9 cellular contexts compared by ENCODE assay signal in genomic region chr7:105298439-105298894, GRCh38.
DNase-seq lines count a peak whose midpoint lies in the region; ATAC-seq and TF ChIP-seq lines count a peak whose summit lies in the region.
"Had no signal": no experiment of that assay in that cellular context is flagged by ENCODE, and none has a peak within 500 bp of the region (broad histone marks: within the 10 kb centered on the region; RNA-seq: fewer than 3 reads in every experiment).

No MANE protein-coding gene starts in this region.

- H3K23ac ChIP-seq in trophoblast cell (ENCODE audit: low read length) = no peak overlapping the region

- no peak overlapping the region for H3K9ac ChIP-seq in trophoblast cell (ENCODE audit: low read length)

- no peak overlapping the region for H4K12ac ChIP-seq in trophoblast cell (ENCODE audit: low read depth, low read length)

- H4K8ac ChIP-seq in trophoblast cell (ENCODE audit: low read depth, low read length) = no peak overlapping the region

- no peak overlapping the region for H3K27ac ChIP-seq in trophoblast cell (ENCODE audit: low read depth, low read length)

- peak; percentile 67 for DNase-seq in GM13976 (ENCODE audit: low spot score)
- DNase-seq in activated naive CD4-positive, alpha-beta T cell treated with anti-CD3 and anti-CD28 coated beads, Interleukin-2, amount 50 U/mL, for 72 hours (ENCODE audit: low spot score in 2 of 2) = no peak
- DNase-seq in NCI-H2227 (lab: John Stamatoyannopoulos, UW; ENCODE audit: unreplicated experiment) = no peak
- DNase-seq in trophoblast cell = no peak
- DNase-seq in SK-N-DZ (ENCODE audit: low spot score) = no peak
- no peak for DNase-seq in NCI-H82 treated with DMSO at 0.1 percent for 48 hours (lab: John Stamatoyannopoulos, UW; ENCODE audit: unreplicated experiment)

- no peaks in the 10 kb centered on the region for H3K9me3 ChIP-seq in trophoblast cell (ENCODE audit: insufficient read depth, low read depth, low read length)

- no peak overlapping the region for H3K18ac ChIP-seq in trophoblast cell (ENCODE audit: low read length)

- no peak overlapping the region for H3K14ac ChIP-seq in trophoblast cell (ENCODE audit: low read length)

- in situ Hi-C loops in GM13976 (cut with MboI; ENCODE audit: low sequenced_read_pairs, unreplicated experiment) = no loop called here

- TF ChIP-seq CTCF in GM13976 (IDR thresholded peaks at IDR 0.05; ENCODE audit: borderline replicate concordance, control extremely low read depth, extremely low read depth, insufficient read depth, missing control alignments) = no peak

- no peaks in the 10 kb centered on the region for H3K36me3 ChIP-seq in trophoblast cell (ENCODE audit: control insufficient read depth in 1 of 2, insufficient read depth in 2 of 2, low read length in 2 of 2)

- no peak overlapping the region for H3K4ac ChIP-seq in trophoblast cell (ENCODE audit: low read depth, low read length)

- H3K9me3 Mint-ChIP-seq in activated naive CD4-positive, alpha-beta T cell treated with anti-CD3 and anti-CD28 coated beads, Interleukin-2, amount 50 U/mL, for 72 hours = no peaks in the 10 kb centered on the region
- H3K9me3 Mint-ChIP-seq: neural crest cell had no signal

- H2BK5ac ChIP-seq in trophoblast cell (ENCODE audit: low read depth, low read length, poor library complexity) = no peak overlapping the region

- H3K27ac Mint-ChIP-seq in activated naive CD4-positive, alpha-beta T cell treated with anti-CD3 and anti-CD28 coated beads, Interleukin-2, amount 50 U/mL, for 72 hours = peak overlapping the region; percentile 83 to 88

- H3K79me2 ChIP-seq in trophoblast cell (ENCODE audit: control insufficient read depth, insufficient read depth, low read length, poor library complexity) = no peaks in the 10 kb centered on the region

- no peak overlapping the region for H3K4me3 ChIP-seq in trophoblast cell (ENCODE audit: low read depth, low read length)

- no peak overlapping the region for H3K4me2 ChIP-seq in trophoblast cell (ENCODE audit: low read length)

- no CpG with 5 or more reads among the region's 4 CpGs for whole genome bisulfite sequencing in trophoblast cell (ENCODE audit: extremely low coverage, insufficient coverage, insufficient read length)

- ATAC-seq in GM19467 (IDR thresholded peaks at IDR 0.05; ENCODE audit: unreplicated experiment) (peak; percentile 77), HG03108 (IDR thresholded peaks at IDR 0.05; ENCODE audit: unreplicated experiment) (peak; percentile 91)
- ATAC-seq in activated naive CD4-positive, alpha-beta T cell treated with anti-CD3 and anti-CD28 coated beads, Interleukin-2, amount 50 U/mL, for 72 hours = peak; percentile 84 to 93

- H2BK12ac ChIP-seq in trophoblast cell (ENCODE audit: low read length) = no peak overlapping the region

- H3K79me1 ChIP-seq in trophoblast cell (ENCODE audit: low read length) = no peaks in the 10 kb centered on the region

- H2BK120ac ChIP-seq in trophoblast cell (ENCODE audit: insufficient read depth, low read length, poor library complexity) = no peak overlapping the region

- H2AFZ ChIP-seq in trophoblast cell (ENCODE audit: insufficient read depth, low read length, poor library complexity) = no peak overlapping the region

- no peak overlapping the region for H4K91ac ChIP-seq in trophoblast cell (ENCODE audit: low read depth, low read length)

- peaks cover 0 to 9% of the 10 kb centered on the region in 2 donors for H3K36me3 Mint-ChIP-seq in activated naive CD4-positive, alpha-beta T cell treated with anti-CD3 and anti-CD28 coated beads, Interleukin-2, amount 50 U/mL, for 72 hours

- no peak overlapping the region for H2AK5ac ChIP-seq in trophoblast cell (ENCODE audit: low read length)

- no peaks in the 10 kb centered on the region for H3K4me1 ChIP-seq in trophoblast cell (ENCODE audit: control insufficient read depth in 1 of 2, insufficient read depth in 2 of 2, low read length in 2 of 2)

- H3K27me3 ChIP-seq in trophoblast cell (ENCODE audit: insufficient read depth, low read length) = no peaks in the 10 kb centered on the region
